In genomic region chr17:4641297-4642195, GRCh38 we compare ENCODE assay signal across 19 cellular contexts. TPM values are rescaled to one million over a fixed set of nuclear protein-coding genes. Genes with fewer than 3 reads are reported as not detected.
DNase-seq lines count a peak whose midpoint lies in the region; ATAC-seq and TF ChIP-seq lines count a peak whose summit lies in the region.
"Had no signal": no experiment of that assay in that cellular context is flagged by ENCODE, and none has a peak within 500 bp of the region (broad histone marks: within the 10 kb centered on the region; RNA-seq: fewer than 3 reads in every experiment).

Gene ALOX15, minus strand, starts transcription at chr17:4641678. Its CDS starts 27 bp downstream, at chr17:4641651.

- ATAC-seq in left lobe of liver: no peak
- ATAC-seq: gastroesophageal sphincter, left colon, natural killer cell had no signal

- no peaks in the 10 kb centered on the region for H3K79me2 ChIP-seq in parathyroid adenoma

- H3K36me3 ChIP-seq in NT2/D1 (ENCODE audit: insufficient read depth, insufficient read length, low read length): no peaks in the 10 kb centered on the region
- H3K36me3 ChIP-seq in iPS DF 6.9 (ENCODE audit: control insufficient read depth, insufficient read depth, low read length): no peaks in the 10 kb centered on the region
- H3K36me3 ChIP-seq in parathyroid adenoma (ENCODE audit: control insufficient read depth, insufficient read depth, low read length): no peaks in the 10 kb centered on the region
- H3K36me3 ChIP-seq: gastroesophageal sphincter, stomach had no signal

- peaks cover 7% of the 10 kb centered on the region for H3K4me1 ChIP-seq in NT2/D1 (ENCODE audit: insufficient read depth, insufficient read length)
- H3K4me1 ChIP-seq in iPS DF 6.9 (ENCODE audit: control insufficient read depth, insufficient read depth, low read length): peaks cover 5% of the 10 kb centered on the region; the same call in 1 of the 2 replicates
- H3K4me1 ChIP-seq in parathyroid adenoma: no peaks in the 10 kb centered on the region

- H2AFZ ChIP-seq in parathyroid adenoma: no peak within 1 kb of the TSS

- H3K27me3 ChIP-seq in NT2/D1 (ENCODE audit: insufficient read depth, insufficient read length): peaks cover 58% of the 10 kb centered on the region
- peaks cover 22% of the 10 kb centered on the region for H3K27me3 ChIP-seq in iPS DF 6.9 (ENCODE audit: control insufficient read depth, insufficient read depth, low read length)
- no peaks in the 10 kb centered on the region for H3K27me3 ChIP-seq in parathyroid adenoma (ENCODE audit: control insufficient read depth, insufficient read depth, low read length)

- H3K9ac ChIP-seq in NT2/D1 (ENCODE audit: insufficient read length, low read depth): peak within 1 kb of the TSS; percentile 50
- no peak within 1 kb of the TSS for H3K9ac ChIP-seq in parathyroid adenoma

- peak within 1 kb of the TSS; percentile 16 for H3K4me3 ChIP-seq in NT2/D1 (ENCODE audit: insufficient read length, low read depth)
- peak within 1 kb of the TSS; percentile 16; the same call in 1 of the 2 replicates for H3K4me3 ChIP-seq in iPS DF 6.9 (ENCODE audit: low read length)
- H3K4me3 ChIP-seq in parathyroid adenoma (ENCODE audit: low read depth, low read length): no peak within 1 kb of the TSS
- H3K4me3 ChIP-seq: gastroesophageal sphincter had no signal

- no peak for TF ChIP-seq CTCF in parathyroid adenoma (IDR thresholded peaks at IDR 0.05)

- peak within 1 kb of the TSS; percentile 17 for H3K4me2 ChIP-seq in parathyroid adenoma (ENCODE audit: low read length)

- WGBS in iPS DF 6.9 (ENCODE audit: insufficient coverage, insufficient read length): no CpG with 5 or more reads among the region's 58 CpGs

- DNase-seq in DMS53 (lab: John Stamatoyannopoulos, UW) (peak; percentile 27), DMS53 treated with DMSO at 0.1 percent for 48 hours (lab: John Stamatoyannopoulos, UW; ENCODE audit: unreplicated experiment) (no peak), NT2/D1 (ENCODE audit: low read depth, low spot score) (no peak), iPS DF 6.9 (ENCODE audit: low read depth, low spot score) (no peak), NCI-H146 (lab: John Stamatoyannopoulos, UW) (no peak), NCI-H2171 (lab: John Stamatoyannopoulos, UW) (no peak), left lobe of liver (ENCODE audit: low spot score) (no peak)
- DNase-seq: 8988T; activated CD8-positive, alpha-beta memory T cell treated with anti-CD3 and anti-CD28 coated beads for 24 hours; activated gamma-delta T cell treated with Interleukin-2 at 50 U/mL for 16 hours; HCEC 1CT; left colon; natural killer cell; NCI-H2107; SHP77 treated with DMSO at 0.1 percent for 48 hours; stomach had no signal

- H3K27ac ChIP-seq in iPS DF 6.9 (ENCODE audit: low read length): no peak within 1 kb of the TSS
- no peak within 1 kb of the TSS for H3K27ac ChIP-seq in parathyroid adenoma
- H3K27ac ChIP-seq: gastroesophageal sphincter, stomach had no signal

- no peaks in the 10 kb centered on the region for H3K9me3 ChIP-seq in NT2/D1 (ENCODE audit: insufficient read depth, low read length)
- H3K9me3 ChIP-seq in iPS DF 6.9 (ENCODE audit: control insufficient read depth, insufficient read depth, low read length): no peaks in the 10 kb centered on the region
- no peaks in the 10 kb centered on the region for H3K9me3 ChIP-seq in parathyroid adenoma (ENCODE audit: control insufficient read depth, low read length)
- H3K9me3 ChIP-seq: gastroesophageal sphincter, stomach had no signal

RNA-seq across cellular contexts. Expression of gene ALOX15, which starts in this region (rescaled TPM):
- total RNA-seq in left lobe of liver: 0.70 TPM
- total RNA-seq: M059J, natural killer cell had no signal
